8 cellular contexts compared by ENCODE assay signal in the genomic region with DNA sequence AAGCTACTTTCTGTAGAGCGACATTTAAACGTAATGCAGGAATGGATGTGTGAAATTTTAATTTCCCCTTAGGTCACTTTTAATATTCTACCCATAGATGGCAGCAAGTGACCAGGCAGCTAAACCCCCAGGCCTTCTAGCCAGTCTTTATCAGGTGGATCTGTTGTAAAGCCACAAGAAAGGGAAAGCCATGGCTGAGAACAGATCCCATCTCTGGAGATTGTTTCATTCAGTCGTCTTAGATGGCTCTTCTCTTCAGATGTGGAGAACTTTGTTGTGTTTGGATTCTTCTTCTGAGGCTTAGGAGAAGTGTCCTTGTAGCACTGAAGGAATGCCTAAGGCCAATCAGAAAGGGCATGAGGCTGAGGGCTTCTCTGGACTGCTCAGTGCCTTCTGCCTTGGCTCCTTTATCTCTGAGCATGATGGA. TPM values are rescaled to one million over a fixed set of nuclear protein-coding genes. Genes with fewer than 3 reads are reported as not detected.
A peak's percentile ranks its signal among the peaks of the same experiment; 100 is the strongest.
DNase-seq lines count a peak whose midpoint lies in the region; ATAC-seq and TF ChIP-seq lines count a peak whose summit lies in the region.

No MANE protein-coding gene starts in this region.

- peaks cover 7% of the 10 kb centered on the region for H3K4me1 ChIP-seq in endodermal cell (ENCODE audit: control insufficient read depth, insufficient read depth, low read length)
- no peaks in the 10 kb centered on the region for H3K4me1 ChIP-seq in uterus

- BruUV-seq in Calu3 (replicated peaks; lab: Mats Ljungman, UMichigan) = no TSS peak

- peak; percentile 36 for DNase-seq in Calu3
- peak; percentile 47 for DNase-seq in HFF-Myc (ENCODE audit: extremely low read depth, low read depth)
- DNase-seq in NCI-H446 treated with DMSO at 0.1 percent for 48 hours (lab: John Stamatoyannopoulos, UW) = peak; percentile 78
- peak; percentile 33 to 39 for DNase-seq in activated CD4-positive, alpha-beta T cell treated with anti-CD3 and anti-CD28 coated beads for 4 hours
- DNase-seq in endodermal cell = peak; percentile 75
- DNase-seq in middle frontal gyrus (ENCODE audit: extremely low spot score, low spot score) = peak; percentile 52
- peak; percentile 19 to 42 for DNase-seq in uterus

- H3K27ac Mint-ChIP-seq in Calu3 (ENCODE audit: unreplicated experiment) (no peak overlapping the region), endodermal cell (no peak overlapping the region)

- TF ChIP-seq POLR2A in uterus (IDR thresholded peaks at IDR 0.05) = no peak

- no peak overlapping the region for H3K4me3 ChIP-seq in HFF-Myc (replicated peaks; ENCODE audit: low read depth, low read length)
- no peak overlapping the region for H3K4me3 ChIP-seq in endodermal cell (ENCODE audit: low read length)
- no peak overlapping the region for H3K4me3 ChIP-seq in uterus

- H3K36me3 Mint-ChIP-seq in Calu3 (ENCODE audit: insufficient read depth, unreplicated experiment) (no peaks in the 10 kb centered on the region), endodermal cell (ENCODE audit: low read depth) (no peaks in the 10 kb centered on the region)

- H3K27ac ChIP-seq in endodermal cell (ENCODE audit: low read depth, low read length) = no peak overlapping the region
- no peak overlapping the region for H3K27ac ChIP-seq in uterus

- no peak for TF ChIP-seq CTCF in Calu3 (IDR thresholded peaks at IDR 0.05; ENCODE audit: unreplicated experiment)
- peak; percentile 58 for TF ChIP-seq CTCF in HFF-Myc (IDR thresholded peaks at IDR 0.05; ENCODE audit: low read depth, low read length, missing control alignments)
- TF ChIP-seq CTCF in endodermal cell (conservative IDR thresholded peaks at IDR 0.05) = peak; percentile 91
- TF ChIP-seq CTCF in uterus (IDR thresholded peaks at IDR 0.05) = peak; percentile 70 to 85 (median 79)

- intact Hi-C loops in Calu3 (cut with micrococcal nuclease; ENCODE audit: unreplicated experiment) (loop anchor here (1.0 to 10.0 kb wide), 4 partner anchors 114 to 235 kb away; no protein-coding TSS in a partner anchor), uterus (cut with DNase I; ENCODE audit: low total_unique reads) (loop anchor here (10.0 kb wide), 1 partner anchor 236 kb away; no protein-coding TSS in a partner anchor)

- H3K36me3 ChIP-seq in endodermal cell (ENCODE audit: control insufficient read depth, insufficient read depth, low read length) = no peaks in the 10 kb centered on the region
- no peaks in the 10 kb centered on the region for H3K36me3 ChIP-seq in uterus

- no peaks in the 10 kb centered on the region for H3K9me3 Mint-ChIP-seq in Calu3 (ENCODE audit: low read depth, unreplicated experiment)
- no peaks in the 10 kb centered on the region for H3K9me3 Mint-ChIP-seq in endodermal cell

- WGBS in endodermal cell (ENCODE audit: insufficient coverage in 1 of 2, insufficient read length in 1 of 2), 2 experiments = 0 to 19% methylated on average over 1 to 3 of the region's 3 CpGs

- H3K4me3 Mint-ChIP-seq in Calu3 (ENCODE audit: low read depth, unreplicated experiment) = no peak overlapping the region
- H3K4me3 Mint-ChIP-seq in endodermal cell = no peak overlapping the region

- no peak overlapping the region for H3K9ac ChIP-seq in endodermal cell (ENCODE audit: extremely low read depth, low read length, poor library complexity, severe bottlenecking)

- no peak for ATAC-seq in GM21367 (IDR thresholded peaks at IDR 0.05; ENCODE audit: unreplicated experiment)

- H3K27me3 Mint-ChIP-seq in Calu3 (ENCODE audit: unreplicated experiment) = peaks cover 12% of the 10 kb centered on the region
- peaks cover 15% of the 10 kb centered on the region for H3K27me3 Mint-ChIP-seq in endodermal cell (ENCODE audit: insufficient read depth)

- CTCF ChIA-PET in Calu3 (lab: Charles Lee) = interaction anchor here (0.8 to 1.1 kb wide), 6 partner anchors 14 to 220 kb away, joined by 3 to 6 read pairs (median 6); no protein-coding TSS in a partner anchor

- H3K9me3 ChIP-seq in endodermal cell (ENCODE audit: control insufficient read depth, low read length) (no peaks in the 10 kb centered on the region), uterus (no peaks in the 10 kb centered on the region)

- H3K27me3 ChIP-seq in endodermal cell (ENCODE audit: control insufficient read depth, insufficient read depth, low read length, poor library complexity, severe bottlenecking) (peaks cover 20% of the 10 kb centered on the region), uterus (no peaks in the 10 kb centered on the region)

- H3K4me1 Mint-ChIP-seq in Calu3 (ENCODE audit: low read depth, unreplicated experiment) = peaks cover 12% of the 10 kb centered on the region
- H3K4me1 Mint-ChIP-seq in endodermal cell = peaks cover 20% of the 10 kb centered on the region

RNA-seq across cellular contexts. Expression of a gene that starts 15.8 kb away (rescaled TPM):
- total RNA-seq in Calu3 (2022) (1.1 and 1.6 TPM in 2 replicates), endodermal cell (1 to 10 TPM; 4.1 to 5.2 TPM), uterus (under 1 TPM in 3 of 4 donors, not detected in 1; under 0.01 to 0.41 (median 0.34) TPM)
- polyA plus RNA-seq in endodermal cell (2013, experiment 1 of 2) = 29.1 TPM
- 26.5 TPM for polyA plus RNA-seq in endodermal cell (2013, experiment 2 of 2)
